In genomic region chr5:130955041-130955440, GRCh38 we compare ENCODE assay signal across 17 cellular contexts.
A peak's percentile ranks its signal among the peaks of the same experiment; 100 is the strongest.
DNase-seq lines count a peak whose midpoint lies in the region; ATAC-seq and TF ChIP-seq lines count a peak whose summit lies in the region.
"Had no signal": no experiment of that assay in that cellular context is flagged by ENCODE, and none has a peak within 500 bp of the region (broad histone marks: within the 10 kb centered on the region; RNA-seq: fewer than 3 reads in every experiment).

No MANE protein-coding gene starts in this region.

- H3K4me3 ChIP-seq in endodermal cell (ENCODE audit: low read length) = peak overlapping the region; percentile 53
- no peak overlapping the region for H3K4me3 ChIP-seq in naive thymus-derived CD4-positive, alpha-beta T cell (ENCODE audit: low read length)
- H3K4me3 ChIP-seq: BLaER1 treated with 17β-estradiol and CSF1 and Interleukin-3, amounts not matched to agents 10 nM and 100 nM had no signal

- H3K36me3 ChIP-seq in endodermal cell (ENCODE audit: control insufficient read depth, insufficient read depth, low read length) = no peaks in the 10 kb centered on the region
- H3K36me3 ChIP-seq in naive thymus-derived CD4-positive, alpha-beta T cell (ENCODE audit: control insufficient read depth in 2 of 3, insufficient read depth in 3 of 3, low read length in 3 of 3) = no peaks in the 10 kb centered on the region
- H3K36me3 ChIP-seq: BLaER1 treated with 17β-estradiol and CSF1 and Interleukin-3, amounts not matched to agents 10 nM and 100 nM had no signal

- H3K27me3 ChIP-seq in endodermal cell (ENCODE audit: control insufficient read depth, insufficient read depth, low read length, poor library complexity, severe bottlenecking) = no peaks in the 10 kb centered on the region
- H3K27me3 ChIP-seq in naive thymus-derived CD4-positive, alpha-beta T cell (ENCODE audit: control insufficient read depth in 2 of 2, insufficient read depth in 2 of 2, low read length in 2 of 2) = no peaks in the 10 kb centered on the region
- H3K27me3 ChIP-seq: BLaER1 treated with 17β-estradiol and CSF1 and Interleukin-3, amounts not matched to agents 10 nM and 100 nM had no signal

- H3K4me1 Mint-ChIP-seq in endodermal cell = peaks cover 34% of the 10 kb centered on the region
- H3K4me1 Mint-ChIP-seq in naive thymus-derived CD4-positive, alpha-beta T cell = no peaks in the 10 kb centered on the region
- H3K4me1 Mint-ChIP-seq: B cell had no signal

- H3K9me3 ChIP-seq in endodermal cell (ENCODE audit: control insufficient read depth, low read length) = peaks cover 5% of the 10 kb centered on the region
- H3K9me3 ChIP-seq in naive thymus-derived CD4-positive, alpha-beta T cell (ENCODE audit: control insufficient read depth in 2 of 3, low read length in 3 of 3) = no peaks in the 10 kb centered on the region

- H3K27ac Mint-ChIP-seq in endodermal cell = peak overlapping the region; percentile 32
- no peak overlapping the region for H3K27ac Mint-ChIP-seq in naive thymus-derived CD4-positive, alpha-beta T cell
- H3K27ac Mint-ChIP-seq: B cell; CD8-positive, alpha-beta T cell; H9 had no signal

- peaks cover 4% of the 10 kb centered on the region for H3K9me3 Mint-ChIP-seq in endodermal cell
- H3K9me3 Mint-ChIP-seq in naive thymus-derived CD4-positive, alpha-beta T cell = peaks cover 0 to 9% (median 1%) of the 10 kb centered on the region in 11 donors
- H3K9me3 Mint-ChIP-seq: CD8-positive, alpha-beta T cell had no signal

- H3K36me3 Mint-ChIP-seq in endodermal cell (ENCODE audit: low read depth) = no peaks in the 10 kb centered on the region
- no peaks in the 10 kb centered on the region for H3K36me3 Mint-ChIP-seq in naive thymus-derived CD4-positive, alpha-beta T cell
- H3K36me3 Mint-ChIP-seq: CD8-positive, alpha-beta T cell had no signal

- no peak for TF ChIP-seq CTCF in endodermal cell (conservative IDR thresholded peaks at IDR 0.05)

- intact Hi-C loops in naive thymus-derived CD4-positive, alpha-beta T cell (cut with micrococcal nuclease) = no loop called here
- intact Hi-C loops in left colon (cut with DNase I, micrococcal nuclease) = no loop called here

- POLR2A ChIA-PET in naive thymus-derived CD4-positive, alpha-beta T cell (lab: Charles Lee) = no interaction called here

- no peak for ATAC-seq in naive thymus-derived CD4-positive, alpha-beta T cell
- ATAC-seq in GM18870 (IDR thresholded peaks at IDR 0.05; ENCODE audit: unreplicated experiment) (no peak), left colon (no peak)
- ATAC-seq: CD8-positive, alpha-beta T cell had no signal

- H3K4me1 ChIP-seq in endodermal cell (ENCODE audit: control insufficient read depth, insufficient read depth, low read length) = peaks cover 9% of the 10 kb centered on the region
- H3K4me1 ChIP-seq in naive thymus-derived CD4-positive, alpha-beta T cell (ENCODE audit: control insufficient read depth in 2 of 2, insufficient read depth in 2 of 2, low read length in 2 of 2) = no peaks in the 10 kb centered on the region
- H3K4me1 ChIP-seq: BLaER1 treated with 17β-estradiol and CSF1 and Interleukin-3, amounts not matched to agents 10 nM and 100 nM had no signal

- CTCF ChIA-PET in naive thymus-derived CD4-positive, alpha-beta T cell (lab: Charles Lee) = no interaction called here

- no peak overlapping the region for H3K4me3 Mint-ChIP-seq in endodermal cell
- H3K4me3 Mint-ChIP-seq in naive thymus-derived CD4-positive, alpha-beta T cell = no peak overlapping the region
- H3K4me3 Mint-ChIP-seq: B cell; CD8-positive, alpha-beta T cell; H9 had no signal

- H3K27ac ChIP-seq in endodermal cell (ENCODE audit: low read depth, low read length) = no peak overlapping the region
- H3K27ac ChIP-seq in naive thymus-derived CD4-positive, alpha-beta T cell (ENCODE audit: low read depth, low read length) = no peak overlapping the region
- H3K27ac ChIP-seq: BLaER1 treated with 17β-estradiol and CSF1 and Interleukin-3, amounts not matched to agents 10 nM and 100 nM had no signal

- H3K9ac ChIP-seq in endodermal cell (ENCODE audit: extremely low read depth, low read length, poor library complexity, severe bottlenecking) = no peak overlapping the region
- H3K9ac ChIP-seq: BLaER1 treated with 17β-estradiol and CSF1 and Interleukin-3, amounts not matched to agents 10 nM and 100 nM had no signal

- peaks cover 5% of the 10 kb centered on the region for H3K27me3 Mint-ChIP-seq in endodermal cell (ENCODE audit: insufficient read depth)
- H3K27me3 Mint-ChIP-seq in naive thymus-derived CD4-positive, alpha-beta T cell = peaks cover 0 to 4% (median 0%) of the 10 kb centered on the region in 5 donors

- peak; percentile 10 for DNase-seq in EH (ENCODE audit: low read depth)
- peak; percentile 3 for DNase-seq in T1000 (lab: John Stamatoyannopoulos, UW)
- no peak for DNase-seq in endodermal cell
- DNase-seq in iPS-NIHi7 (ENCODE audit: extremely low spot score) = peak; percentile 16
- no peak for DNase-seq in cerebellar cortex (ENCODE audit: low spot score)
- DNase-seq in naive thymus-derived CD4-positive, alpha-beta T cell = no peak
- DNase-seq in left colon = no peak
- DNase-seq: 8988T; CD8-positive, alpha-beta T cell; DMS 273 treated with DMSO at 0.1 percent for 48 hours; DMS53; DND-41; GDM1; H9 had no signal

Comparison
In these comparisons a context has a peak if more than half of its experiments do, and no peak if none do; other contexts are left out.
1. DNase-seq: peak in EH (single experiment), T1000 (single experiment) and iPS-NIHi7 (single experiment); none in endodermal cell (single experiment), cerebellar cortex (single experiment), naive thymus-derived CD4-positive, alpha-beta T cell (0 of 9) and left colon (0 of 2).